In genomic region chr3:177681852-177682251, GRCh38 we compare ENCODE assay signal across 1 cellular context.
TF ChIP-seq lines count a peak whose summit lies in the region.

No MANE protein-coding gene starts in this region.

TF ChIP-seq in GM23338, 12 proteins besides CTCF, POLR2A, EP300 and RAD21 (continued from another document):
- TF ChIP-seq ZNF462 (CRISPR knock-in tag; IDR thresholded peaks at IDR 0.05) (no peak), POLR2AphosphoS5 (IDR thresholded peaks at IDR 0.05; ENCODE audit: low read depth) (no peak), REST (IDR thresholded peaks at IDR 0.05; ENCODE audit: unreplicated experiment) (no peak), ZNF114 (CRISPR knock-in tag; IDR thresholded peaks at IDR 0.05) (no peak), EZH2phosphoT487 (IDR thresholded peaks at IDR 0.05; ENCODE audit: unreplicated experiment) (no peak), CREB1 (CRISPR knock-in tag; IDR thresholded peaks at IDR 0.05; ENCODE audit: low read depth) (no peak), ETS1 (IDR thresholded peaks at IDR 0.05) (no peak), STAT1 (IDR thresholded peaks at IDR 0.05; ENCODE audit: unreplicated experiment) (no peak), ZNF331 (CRISPR knock-in tag; IDR thresholded peaks at IDR 0.05; ENCODE audit: low read depth) (no peak), NANOG (IDR thresholded peaks at IDR 0.05; ENCODE audit: borderline replicate concordance) (no peak)
